In the genomic region with DNA sequence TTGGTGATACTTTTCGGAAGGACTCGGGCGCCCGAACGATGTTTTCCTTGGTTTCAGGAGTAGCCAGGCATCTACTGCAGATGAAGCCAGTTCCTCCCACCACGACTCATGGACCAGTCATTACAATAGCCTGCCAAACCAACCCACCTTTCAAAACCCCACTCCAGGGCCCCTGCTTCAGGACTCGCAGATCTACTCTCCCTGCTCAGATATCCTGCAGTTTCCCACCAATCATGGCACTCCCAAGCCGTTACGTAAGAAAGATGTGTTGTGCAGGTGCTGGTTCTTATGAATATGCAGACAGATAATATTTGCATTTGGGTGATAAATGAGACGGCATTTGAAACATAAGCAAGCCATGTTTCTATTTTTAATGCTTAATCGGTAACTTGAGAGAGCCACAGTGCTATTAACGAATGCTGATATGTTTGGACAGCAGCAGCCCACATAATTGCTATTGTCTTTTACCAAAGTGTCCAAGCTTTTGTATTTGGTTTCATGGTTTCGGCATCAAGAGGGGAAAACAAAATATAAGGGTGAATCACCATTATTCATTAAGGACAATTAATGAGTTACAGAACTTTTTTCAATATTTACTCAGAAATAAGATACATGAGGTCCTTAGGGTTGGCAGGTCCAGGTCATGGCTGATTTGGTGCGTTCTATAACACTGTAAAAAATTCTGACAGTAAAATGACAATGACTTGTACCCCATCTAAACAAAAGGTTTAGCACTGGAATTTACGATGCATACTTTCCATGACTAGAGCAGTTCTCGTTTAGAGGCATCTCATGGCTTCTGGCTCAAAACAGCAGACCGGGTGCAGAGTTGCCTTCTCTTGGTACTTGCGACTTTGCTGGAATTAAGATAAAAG, we compare ENCODE assay signal across 1 cellular context.
TF ChIP-seq lines count a peak whose summit lies in the region.

No MANE protein-coding gene starts in this region.

TF ChIP-seq in HCT116, 20 proteins besides CTCF, POLR2A, EP300 and RAD21 (continued from another document):
- no peak for TF ChIP-seq MAX (IDR thresholded peaks at IDR 0.05)
- TF ChIP-seq, protein P1, sequence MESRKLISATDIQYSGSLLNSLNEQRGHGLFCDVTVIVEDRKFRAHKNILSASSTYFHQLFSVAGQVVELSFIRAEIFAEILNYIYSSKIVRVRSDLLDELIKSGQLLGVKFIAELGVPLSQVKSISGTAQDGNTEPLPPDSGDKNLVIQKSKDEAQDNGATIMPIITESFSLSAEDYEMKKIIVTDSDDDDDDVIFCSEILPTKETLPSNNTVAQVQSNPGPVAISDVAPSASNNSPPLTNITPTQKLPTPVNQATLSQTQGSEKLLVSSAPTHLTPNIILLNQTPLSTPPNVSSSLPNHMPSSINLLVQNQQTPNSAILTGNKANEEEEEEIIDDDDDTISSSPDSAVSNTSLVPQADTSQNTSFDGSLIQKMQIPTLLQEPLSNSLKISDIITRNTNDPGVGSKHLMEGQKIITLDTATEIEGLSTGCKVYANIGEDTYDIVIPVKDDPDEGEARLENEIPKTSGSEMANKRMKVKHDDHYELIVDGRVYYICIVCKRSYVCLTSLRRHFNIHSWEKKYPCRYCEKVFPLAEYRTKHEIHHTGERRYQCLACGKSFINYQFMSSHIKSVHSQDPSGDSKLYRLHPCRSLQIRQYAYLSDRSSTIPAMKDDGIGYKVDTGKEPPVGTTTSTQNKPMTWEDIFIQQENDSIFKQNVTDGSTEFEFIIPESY (IDR thresholded peaks at IDR 0.05; ENCODE audit: extremely low read depth, insufficient replicate concordance, low read length), result no peak
- TF ChIP-seq POLR2AphosphoS5 (IDR thresholded peaks at IDR 0.05; ENCODE audit: low read depth, low read length), result no peak
- no peak for TF ChIP-seq FOSL1 (IDR thresholded peaks at IDR 0.05; ENCODE audit: low read depth)
- TF ChIP-seq EZH2phosphoT487 (IDR thresholded peaks at IDR 0.05; ENCODE audit: borderline replicate concordance), result no peak
